ENCODE assay signal across 8 cellular contexts in genomic region chr7:17144313-17144712, GRCh38.
DNase-seq lines count a peak whose midpoint lies in the region; ATAC-seq lines count a peak whose summit lies in the region.

No MANE protein-coding gene starts in this region.

- H3K4me1 Mint-ChIP-seq in stimulated activated naive CD8-positive, alpha-beta T cell treated with anti-CD3 and anti-CD28 coated beads, Interleukin-15, amount 100 ng/mL, for 72 hours = peaks cover 68% of the 10 kb centered on the region

- no peaks in the 10 kb centered on the region for H3K27me3 Mint-ChIP-seq in stimulated activated naive CD8-positive, alpha-beta T cell treated with anti-CD3 and anti-CD28 coated beads, Interleukin-15, amount 100 ng/mL, for 72 hours

- DNase-seq in SIG-M5 treated with dmso at 0.1 percent for 504 hours (lab: John Stamatoyannopoulos, UW; ENCODE audit: unreplicated experiment) = peak; percentile 41
- no peak for DNase-seq in SIG-M5 (lab: John Stamatoyannopoulos, UW)
- DNase-seq in activated CD8-positive, alpha-beta memory T cell treated with anti-CD3 and anti-CD28 coated beads for 48 hours (ENCODE audit: low read depth in 2 of 3, low spot score in 2 of 3) = peak in 2 of 3 experiments; percentile 18 to 27
- DNase-seq in iris pigment epithelial cell (ENCODE audit: low read depth) = peak; percentile 77
- peak; percentile 49 to 66 for DNase-seq in stimulated activated naive CD8-positive, alpha-beta T cell treated with anti-CD3 and anti-CD28 coated beads, Interleukin-15, amount 100 ng/mL, for 72 hours
- DNase-seq in NCI-H2029 treated with DMSO at 0.1 percent for 48 hours (lab: John Stamatoyannopoulos, UW) = no peak
- no peak for DNase-seq in amniotic stem cell (lab: John Stamatoyannopoulos, UW)
- no peak for DNase-seq in HuH-7 (ENCODE audit: low spot score)

- no peaks in the 10 kb centered on the region for H3K9me3 Mint-ChIP-seq in stimulated activated naive CD8-positive, alpha-beta T cell treated with anti-CD3 and anti-CD28 coated beads, Interleukin-15, amount 100 ng/mL, for 72 hours

- peak overlapping the region; percentile 69 to 72 for H3K27ac Mint-ChIP-seq in stimulated activated naive CD8-positive, alpha-beta T cell treated with anti-CD3 and anti-CD28 coated beads, Interleukin-15, amount 100 ng/mL, for 72 hours

- H3K4me3 Mint-ChIP-seq in stimulated activated naive CD8-positive, alpha-beta T cell treated with anti-CD3 and anti-CD28 coated beads, Interleukin-15, amount 100 ng/mL, for 72 hours = peak overlapping the region; percentile 18 to 65

- ATAC-seq in stimulated activated naive CD8-positive, alpha-beta T cell treated with anti-CD3 and anti-CD28 coated beads, Interleukin-15, amount 100 ng/mL, for 72 hours = peak; percentile 89

Comparison
In these comparisons a context has a peak if more than half of its experiments do, and no peak if none do; other contexts are left out.
1. DNase-seq: peak in SIG-M5 treated with dmso at 0.1 percent for 504 hours (single experiment), activated CD8-positive, alpha-beta memory T cell treated with anti-CD3 and anti-CD28 coated beads for 48 hours (2 of 3), iris pigment epithelial cell (single experiment) and stimulated activated naive CD8-positive, alpha-beta T cell treated with anti-CD3 and anti-CD28 coated beads, Interleukin-15, amount 100 ng/mL, for 72 hours (2 of 2); none in SIG-M5 (single experiment), NCI-H2029 treated with DMSO at 0.1 percent for 48 hours (single experiment), amniotic stem cell (single experiment) and HuH-7 (single experiment).